Comparison of ENCODE assay signal across 1 cellular context in genomic region chr2:176124358-176125214, GRCh38.
TF ChIP-seq lines count a peak whose summit lies in the region.

No MANE protein-coding gene starts in this region.

TF ChIP-seq in HepG2, 621 proteins besides CTCF, POLR2A, EP300 and RAD21:
- no peak for TF ChIP-seq FUBP1 (CRISPR knock-in tag; IDR thresholded peaks at IDR 0.05; ENCODE audit: borderline replicate concordance)
- peak; percentile 42 to 45; a peak in 3 of 4 replicates for TF ChIP-seq MAFK (conservative IDR thresholded peaks at IDR 0.05 in 1 of 2, IDR thresholded peaks at IDR 0.05 in 1 of 2; ENCODE audit: low read length in 2 of 2)
